In the genomic region with DNA sequence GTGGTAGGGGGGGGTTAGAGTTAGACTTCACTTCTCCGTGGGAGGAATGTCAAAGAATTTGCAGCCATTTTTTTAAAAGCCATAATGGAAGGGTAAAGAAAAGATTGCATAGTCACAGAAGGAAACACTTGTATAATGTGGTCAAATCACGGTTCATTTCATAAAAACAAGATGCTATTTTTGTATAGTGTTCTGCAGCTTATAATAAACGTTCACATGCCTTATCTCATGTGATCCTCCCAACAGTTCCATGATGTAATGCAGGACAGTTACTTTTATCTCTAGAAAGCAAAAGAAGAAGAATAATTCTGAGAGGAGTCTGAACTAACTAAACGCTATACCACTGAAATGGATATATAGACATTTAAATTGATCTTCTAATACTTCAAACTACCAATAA, we compare ENCODE assay signal across 28 cellular contexts.
"Had no signal": no experiment of that assay in that cellular context is flagged by ENCODE, and none has a peak within 500 bp of the region (broad histone marks: within the 10 kb centered on the region; RNA-seq: fewer than 3 reads in every experiment).

No MANE protein-coding gene starts in this region.

- H3K4me2 ChIP-seq: smooth muscle cell had no signal

- H3K27ac Mint-ChIP-seq: activated CD4-positive, alpha-beta T cell treated with anti-CD3 and anti-CD28 coated beads, Interleukin-2, amount 10 ng/mL, durations not matched to agents 24 days and 14 days; activated CD8-positive, alpha-beta memory T cell treated with anti-CD3 and anti-CD28 coated beads, Interleukin-2, amount 10 ng/mL, durations not matched to agents 7 days and 5 days; activated CD8-positive, alpha-beta T cell treated with anti-CD3 and anti-CD28 coated beads for 36 hours; activated naive CD8-positive, alpha-beta T cell treated with anti-CD3 and anti-CD28 coated beads, Interleukin-2, amount 50 U/mL, for 24 hours; memory B cell; stimulated activated memory B cell treated with anti-CD40 and anti-IgM and Interleukin-4, amounts not matched to agents 10 μg/mL and 1 μg/mL and 100 μg/mL, for 72 hours had no signal

- H3K27me3 Mint-ChIP-seq: stimulated activated memory B cell treated with anti-CD40 and anti-IgM and Interleukin-4, amounts not matched to agents 10 μg/mL and 1 μg/mL and 100 μg/mL, for 72 hours had no signal

- H3K9me3 ChIP-seq: body of pancreas, heart left ventricle, stomach, suprapubic skin, uterus had no signal

- H3K4me1 ChIP-seq: body of pancreas, stomach, suprapubic skin, uterus had no signal

- H3K36me3 ChIP-seq: cardiac muscle cell, heart left ventricle, stomach, suprapubic skin, uterus had no signal

- H3K4me3 Mint-ChIP-seq: activated CD4-positive, alpha-beta T cell treated with anti-CD3 and anti-CD28 coated beads, Interleukin-2, amount 10 ng/mL, durations not matched to agents 24 days and 14 days; activated CD8-positive, alpha-beta memory T cell treated with anti-CD3 and anti-CD28 coated beads, Interleukin-2, amount 10 ng/mL, durations not matched to agents 7 days and 5 days; activated CD8-positive, alpha-beta T cell treated with anti-CD3 and anti-CD28 coated beads for 36 hours; activated naive CD8-positive, alpha-beta T cell treated with anti-CD3 and anti-CD28 coated beads, Interleukin-2, amount 50 U/mL, for 24 hours; memory B cell; neural crest cell; stimulated activated memory B cell treated with anti-CD40 and anti-IgM and Interleukin-4, amounts not matched to agents 10 μg/mL and 1 μg/mL and 100 μg/mL, for 72 hours had no signal

- ATAC-seq: activated CD4-positive, CD25-positive, alpha-beta regulatory T cell treated with anti-CD3 and anti-CD28 coated beads, Interleukin-2, amount 50 U/mL, for 24 hours; activated CD8-positive, alpha-beta memory T cell treated with anti-CD3 and anti-CD28 coated beads, Interleukin-2, amount 10 ng/mL, durations not matched to agents 7 days and 5 days; activated CD8-positive, alpha-beta T cell treated with anti-CD3 and anti-CD28 coated beads for 36 hours; activated naive CD8-positive, alpha-beta T cell treated with anti-CD3 and anti-CD28 coated beads, Interleukin-2, amount 50 U/mL, for 24 hours; body of pancreas; heart left ventricle; left cardiac atrium; sciatic nerve; stimulated activated memory B cell treated with anti-CD40 and anti-IgM and Interleukin-4, amounts not matched to agents 10 μg/mL and 1 μg/mL and 100 μg/mL, for 72 hours had no signal

- H3K4me3 ChIP-seq: body of pancreas, cardiac muscle cell, heart left ventricle, smooth muscle cell, stomach, suprapubic skin, uterus had no signal

- H3K9me3 Mint-ChIP-seq: activated CD4-positive, alpha-beta T cell treated with anti-CD3 and anti-CD28 coated beads, Interleukin-2, amount 10 ng/mL, durations not matched to agents 24 days and 14 days; activated CD8-positive, alpha-beta T cell treated with anti-CD3 and anti-CD28 coated beads for 36 hours; activated naive CD8-positive, alpha-beta T cell treated with anti-CD3 and anti-CD28 coated beads, Interleukin-2, amount 50 U/mL, for 24 hours; memory B cell; neural crest cell; stimulated activated memory B cell treated with anti-CD40 and anti-IgM and Interleukin-4, amounts not matched to agents 10 μg/mL and 1 μg/mL and 100 μg/mL, for 72 hours had no signal

- H3K27ac ChIP-seq: body of pancreas, cardiac muscle cell, epithelial cell of prostate, heart left ventricle, stomach, suprapubic skin, uterus, VCaP had no signal

- H3K36me3 Mint-ChIP-seq: activated CD8-positive, alpha-beta memory T cell treated with anti-CD3 and anti-CD28 coated beads, Interleukin-2, amount 10 ng/mL, durations not matched to agents 7 days and 5 days; memory B cell; stimulated activated memory B cell treated with anti-CD40 and anti-IgM and Interleukin-4, amounts not matched to agents 10 μg/mL and 1 μg/mL and 100 μg/mL, for 72 hours had no signal

- H3K27me3 ChIP-seq: body of pancreas, cardiac muscle cell, heart left ventricle, stomach, suprapubic skin, uterus had no signal

- DNase-seq: activated CD4-positive, alpha-beta T cell treated with anti-CD3 and anti-CD28 coated beads, Interleukin-2, amount 10 ng/mL, durations not matched to agents 24 days and 14 days; activated CD8-positive, alpha-beta memory T cell treated with anti-CD3 and anti-CD28 coated beads, Interleukin-2, amount 10 ng/mL, durations not matched to agents 7 days and 5 days; activated CD8-positive, alpha-beta T cell treated with anti-CD3 and anti-CD28 coated beads for 36 hours; activated effector memory CD4-positive, alpha-beta T cell treated with anti-CD3 and anti-CD28 coated beads, Interleukin-2, amount 50 U/mL, for 16 hours; activated naive CD4-positive, alpha-beta T cell treated with anti-CD3 and anti-CD28 coated beads, Interleukin-2, amount 50 U/mL, for 16 hours; activated naive CD8-positive, alpha-beta T cell treated with anti-CD3 and anti-CD28 coated beads, Interleukin-2, amount 50 U/mL, for 24 hours; activated T-cell treated with anti-CD3 and anti-CD28 coated beads for 4 hours; body of pancreas; heart left ventricle; islet precursor cell; left cardiac atrium; occipital lobe; posterior cingulate gyrus; stimulated activated CD4-positive, alpha-beta T cell treated with anti-CD3 and anti-CD28 coated beads, Interleukin-15, amount 100 ng/mL, for 24 hours; stomach; T-helper 9 cell; trophoblast cell; uterus had no signal

- H3K4me1 Mint-ChIP-seq: activated CD4-positive, alpha-beta T cell treated with anti-CD3 and anti-CD28 coated beads, Interleukin-2, amount 10 ng/mL, durations not matched to agents 24 days and 14 days; activated CD8-positive, alpha-beta memory T cell treated with anti-CD3 and anti-CD28 coated beads, Interleukin-2, amount 10 ng/mL, durations not matched to agents 7 days and 5 days had no signal
